In the genomic region with DNA sequence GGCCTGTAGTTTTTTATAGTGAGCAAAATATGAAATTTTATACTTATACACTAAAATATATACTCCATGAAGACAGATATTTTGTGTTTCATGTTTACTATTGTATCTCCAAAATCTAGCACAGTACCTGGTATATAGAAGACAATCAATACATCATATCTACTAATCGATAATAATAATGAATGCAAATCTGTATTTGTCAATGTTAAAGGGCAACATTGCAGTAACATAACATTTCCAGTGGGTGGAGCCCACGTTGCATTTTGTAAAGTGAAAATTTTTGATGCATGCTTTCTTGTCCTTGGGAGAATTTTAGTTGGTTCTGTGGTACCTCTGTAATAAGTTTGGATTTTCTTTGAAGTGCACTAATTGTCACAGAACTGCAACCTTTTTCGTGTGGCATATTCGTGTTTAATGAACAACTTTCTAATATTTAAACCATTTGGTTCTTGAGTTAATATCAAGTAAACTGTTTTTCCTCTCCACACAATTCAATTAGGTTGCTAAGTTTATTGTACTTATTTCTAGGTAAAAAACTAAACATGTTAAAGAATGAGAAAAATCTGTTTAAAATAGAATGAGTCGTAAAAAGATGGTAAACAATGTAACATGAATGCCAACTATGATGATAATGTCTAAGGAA, we compare ENCODE assay signal across 9 cellular contexts. TPM values are rescaled to one million over a fixed set of nuclear protein-coding genes. Genes with fewer than 3 reads are reported as not detected.
DNase-seq lines count a peak whose midpoint lies in the region; ATAC-seq and TF ChIP-seq lines count a peak whose summit lies in the region.
"Had no signal": no experiment of that assay in that cellular context is flagged by ENCODE, and none has a peak within 500 bp of the region (broad histone marks: within the 10 kb centered on the region; RNA-seq: fewer than 3 reads in every experiment).

No MANE protein-coding gene starts in this region.

- ATAC-seq in gastrocnemius medialis (no peak), HG02973 (IDR thresholded peaks at IDR 0.05; ENCODE audit: unreplicated experiment) (no peak)

- in situ Hi-C loops in gastrocnemius medialis (cut with MboI; ENCODE audit: low sequenced_read_pairs in 4 of 4) = loop anchor here in 1 of 4 donors (25.0 kb wide), 1 partner anchor 709 kb away; no protein-coding TSS in a partner anchor

- H3K23me2 ChIP-seq in H9 (ENCODE audit: insufficient read length, low read depth, low read length, poor library complexity, severe bottlenecking) = no peaks in the 10 kb centered on the region

- intact Hi-C loops in esophagus muscularis mucosa (cut with DNase I) (no loop called here), gastrocnemius medialis (cut with DNase I; ENCODE audit: low total_unique reads) (loop anchor here (10.0 kb wide), 1 partner anchor 701 kb away; no protein-coding TSS in a partner anchor)

- H3K4me1 Mint-ChIP-seq in H9 = no peaks in the 10 kb centered on the region

- H3K79me1 ChIP-seq in H9 (ENCODE audit: insufficient read depth, low read depth, low read length, poor library complexity, severe bottlenecking) = no peaks in the 10 kb centered on the region

- no peak overlapping the region for H2BK5ac ChIP-seq in H9 (ENCODE audit: insufficient read length, low read length)

- H3K9ac ChIP-seq in H9 (ENCODE audit: extremely low read depth, insufficient read length, low read length) = no peak overlapping the region

- H3K18ac ChIP-seq in H9 (ENCODE audit: insufficient read length, low read depth, low read length) = no peak overlapping the region

- H3K4ac ChIP-seq in H9 (ENCODE audit: low read depth, low read length) = no peak overlapping the region

- no peak overlapping the region for H4K5ac ChIP-seq in H9 (ENCODE audit: insufficient read length, low read depth, low read length)

- no peak overlapping the region for H4K8ac ChIP-seq in H9 (replicated peaks; ENCODE audit: insufficient read length, low read depth, low read length)

- H2BK20ac ChIP-seq in H9 (ENCODE audit: low read depth, low read length, poor library complexity, severe bottlenecking) = no peak overlapping the region

- TF ChIP-seq POLR2A in esophagus muscularis mucosa (IDR thresholded peaks at IDR 0.05; ENCODE audit: low read depth) (no peak), gastrocnemius medialis (IDR thresholded peaks at IDR 0.05) (no peak)

- no peaks in the 10 kb centered on the region for H3K9me3 Mint-ChIP-seq in H9

- TF ChIP-seq EP300 in esophagus muscularis mucosa (IDR thresholded peaks at IDR 0.05) = no peak

- no CpG with 5 or more reads among the region's 5 CpGs for WGBS in H9 (ENCODE audit: extremely low coverage, insufficient read length, low lambda C conversion rate)
- 13% methylated on average over 5 of the region's 5 CpGs for WGBS in esophagus muscularis mucosa

- H3K4me3 Mint-ChIP-seq in H9 = no peak overlapping the region

- no peaks in the 10 kb centered on the region for H3K4me1 ChIP-seq in H9 (ENCODE audit: insufficient read depth, low read length)
- H3K4me1 ChIP-seq in esophagus muscularis mucosa = no peaks in the 10 kb centered on the region
- H3K4me1 ChIP-seq in gastrocnemius medialis = no peaks in the 10 kb centered on the region

- no peak overlapping the region for H4K91ac ChIP-seq in H9 (ENCODE audit: insufficient read length, low read depth, low read length)

- H3K27me3 Mint-ChIP-seq in H9 (ENCODE audit: low read depth) = no peaks in the 10 kb centered on the region

- DNase-seq in NCI-H1105 treated with DMSO at 0.1 percent for 48 hours (lab: John Stamatoyannopoulos, UW) (peak; percentile 58), NCI-H1105 (lab: John Stamatoyannopoulos, UW) (no peak), H9 (no peak), OCI-M1 (lab: John Stamatoyannopoulos, UW) (peak; percentile 46), esophagus muscularis mucosa (ENCODE audit: extremely low spot score) (no peak), gastrocnemius medialis (no peak)
- no peak for DNase-seq in activated CD4-positive, CD25-positive, alpha-beta regulatory T cell (lab: John Stamatoyannopoulos, UW)

- H3K27ac ChIP-seq in H9 (ENCODE audit: insufficient read length, low read depth, low read length) = no peak overlapping the region
- no peak overlapping the region for H3K27ac ChIP-seq in esophagus muscularis mucosa (replicated peaks in 1 of 4)
- no peak overlapping the region for H3K27ac ChIP-seq in gastrocnemius medialis

- H3K27ac Mint-ChIP-seq in H9 = no peak overlapping the region

- no peak overlapping the region for H2BK12ac ChIP-seq in H9 (ENCODE audit: insufficient read length, low read depth, low read length)

- no peaks in the 10 kb centered on the region for H3K36me3 ChIP-seq in esophagus muscularis mucosa
- no peaks in the 10 kb centered on the region for H3K36me3 ChIP-seq in gastrocnemius medialis

- H3K4me2 ChIP-seq in H9 (ENCODE audit: insufficient read depth, insufficient read length, low read length) = no peak overlapping the region

- H2BK15ac ChIP-seq in H9 (ENCODE audit: low read depth, low read length) = no peak overlapping the region

- H2AFZ ChIP-seq in H9 (ENCODE audit: low read length) = no peak overlapping the region

- H3K14ac ChIP-seq in H9 (ENCODE audit: insufficient read depth, low read length) = no peak overlapping the region

- H3K23ac ChIP-seq in H9 (ENCODE audit: insufficient read length, low read depth, low read length) = no peak overlapping the region

- no peaks in the 10 kb centered on the region for H4K20me1 ChIP-seq in H9 (ENCODE audit: control insufficient read depth, insufficient read depth, insufficient read length)

- TF ChIP-seq CTCF in H9 (conservative IDR thresholded peaks at IDR 0.05) (peak; percentile 91), esophagus muscularis mucosa (IDR thresholded peaks at IDR 0.05) (peak; percentile 34 to 68 (median 58)), gastrocnemius medialis (IDR thresholded peaks at IDR 0.05 in 4 of 5, conservative IDR thresholded peaks at IDR 0.05 in 1 of 5) (peak in 4 of 5 experiments; percentile 12 to 61 (median 41))

- H3T11ph ChIP-seq in H9 (ENCODE audit: low read length) = no peak overlapping the region

- no peaks in the 10 kb centered on the region for H3K27me3 ChIP-seq in H9 (ENCODE audit: insufficient read depth, low read length)
- H3K27me3 ChIP-seq in esophagus muscularis mucosa = no peaks in the 10 kb centered on the region
- H3K27me3 ChIP-seq in gastrocnemius medialis = no peaks in the 10 kb centered on the region

- no peak overlapping the region for H3K56ac ChIP-seq in H9 (ENCODE audit: insufficient read length, low read depth, low read length)

- no peaks in the 10 kb centered on the region for H3K36me3 Mint-ChIP-seq in H9 (ENCODE audit: insufficient read depth in 1 of 3, low read depth in 3 of 3)

- no peak overlapping the region for H2BK120ac ChIP-seq in H9 (ENCODE audit: low read depth, low read length, poor library complexity, severe bottlenecking)

- H3K9me3 ChIP-seq in H9 (ENCODE audit: control insufficient read depth, low read depth, low read length) (no peaks in the 10 kb centered on the region), esophagus muscularis mucosa (no peaks in the 10 kb centered on the region), gastrocnemius medialis (no peaks in the 10 kb centered on the region)

- H3K4me3 ChIP-seq in esophagus muscularis mucosa (no peak overlapping the region), gastrocnemius medialis (no peak overlapping the region)

- H3K79me2 ChIP-seq in H9 (ENCODE audit: insufficient read depth, low read length) = no peaks in the 10 kb centered on the region

- H2AK5ac ChIP-seq in H9 (ENCODE audit: insufficient read length, low read length) = no peak overlapping the region

RNA-seq across cellular contexts. Expression of a gene that starts 47.4 kb away (rescaled TPM):
- total RNA-seq in H9 (2021) (0.13 and 0.22 TPM in 2 replicates), esophagus muscularis mucosa (10 to 100 TPM in 1 of 4 donors, 1 to 10 TPM in 3; 1.2 to 12.9 (median 8.0) TPM), gastrocnemius medialis (1 to 10 TPM; 1.8 to 2.4 (median 2.0) TPM)
- total RNA-seq: activated CD8-positive, alpha-beta memory T cell treated with anti-CD3 and anti-CD28 coated beads for 36 hours had no signal

Comparison
In these comparisons a context has a peak if more than half of its experiments do, and no peak if none do; other contexts are left out.
1. DNase-seq: peak in NCI-H1105 treated with DMSO at 0.1 percent for 48 hours (single experiment) and OCI-M1 (single experiment); none in NCI-H1105 (single experiment), H9 (single experiment), esophagus muscularis mucosa (single experiment), gastrocnemius medialis (0 of 2) and activated CD4-positive, CD25-positive, alpha-beta regulatory T cell (0 of 4).
2. CTCF ChIP-seq: peak in every context shown above with its lines; median percentile 91 in H9; 58 in esophagus muscularis mucosa; 41 in gastrocnemius medialis.